ENCODE assay signal across 29 cellular contexts in genomic region chr18:32975501-32975900, GRCh38.
"Had no signal": no experiment of that assay in that cellular context is flagged by ENCODE, and none has a peak within 500 bp of the region (broad histone marks: within the 10 kb centered on the region; RNA-seq: fewer than 3 reads in every experiment).

No MANE protein-coding gene starts in this region.

- H3K4me1 ChIP-seq: left ventricle myocardium inferior, pancreas, psoas muscle, stomach, testis, transverse colon, upper lobe of left lung, vagina had no signal

- H3K4me1 Mint-ChIP-seq: immature natural killer cell; naive thymus-derived CD4-positive, alpha-beta T cell had no signal

- H3K27ac ChIP-seq: left ventricle myocardium inferior, neural progenitor cell, pancreas, psoas muscle, skin epidermis, stomach, testis, thyroid gland, transverse colon, upper lobe of left lung, vagina had no signal

- H3K9ac ChIP-seq: neural progenitor cell had no signal

- H3K4me3 Mint-ChIP-seq: immature natural killer cell; naive thymus-derived CD4-positive, alpha-beta T cell; nephron progenitor cell; neural progenitor cell; stimulated activated naive B cell treated with anti-CD40 and anti-IgM and Interleukin-4, amounts not matched to agents 10 μg/mL and 1 μg/mL and 100 μg/mL, for 72 hours had no signal

- ATAC-seq: left colon; mucosa of descending colon; naive thymus-derived CD4-positive, alpha-beta T cell; pancreas; psoas muscle; sciatic nerve; stimulated activated naive CD8-positive, alpha-beta T cell treated with anti-CD3 and anti-CD28 coated beads, Interleukin-15, Interleukin-2, amounts not matched to agents 100 U/mL and 50 U/mL, for 24 hours had no signal

- H3K9me3 ChIP-seq: mucosa of descending colon, pancreas, psoas muscle, stomach, testis, thyroid gland, transverse colon, upper lobe of left lung, vagina had no signal

- DNase-seq: hypothalamus; immature natural killer cell; kidney; left colon; left ventricle myocardium inferior; midbrain; mucosa of descending colon; naive thymus-derived CD4-positive, alpha-beta T cell; nephron progenitor cell; pancreas; posterior cingulate gyrus; psoas muscle; stimulated activated CD4-positive, alpha-beta T cell treated with anti-CD3 and anti-CD28 coated beads, Interleukin-12 subunit alpha, Interleukin-12 subunit beta, amount 100 ng/mL, for 4 hours; stimulated activated CD4-positive, alpha-beta T cell treated with anti-CD3 and anti-CD28 coated beads, Interleukin-15, amount 100 ng/mL, for 24 hours; stimulated activated CD4-positive, alpha-beta T cell treated with anti-CD3 and anti-CD28 coated beads, Interleukin-2, amount 100 ng/mL, for 24 hours; stimulated activated CD4-positive, alpha-beta T cell treated with anti-CD3 and anti-CD28 coated beads, Interleukin-4, amount 100 ng/mL, for 1 hour; stimulated activated naive B cell treated with anti-CD40 and anti-IgM and Interleukin-4, amounts not matched to agents 10 μg/mL and 1 μg/mL and 100 μg/mL, for 72 hours; stimulated activated naive CD8-positive, alpha-beta T cell treated with anti-CD3 and anti-CD28 coated beads, Interleukin-15, Interleukin-2, amounts not matched to agents 100 U/mL and 50 U/mL, for 24 hours; stomach; testis; thyroid gland; transverse colon; upper lobe of left lung had no signal

- H3K36me3 ChIP-seq: left ventricle myocardium inferior, neural progenitor cell, pancreas, stomach, thyroid gland, transverse colon, upper lobe of left lung, vagina had no signal

- H3K27me3 Mint-ChIP-seq: naive thymus-derived CD4-positive, alpha-beta T cell had no signal

- FAIRE-seq: islet of Langerhans, kidney, pancreas had no signal

- H3K4me3 ChIP-seq: left ventricle myocardium inferior, lung, mucosa of descending colon, neural progenitor cell, pancreas, psoas muscle, skin epidermis, stomach, testis, thyroid gland, transverse colon, upper lobe of left lung, vagina had no signal

- H3K27me3 ChIP-seq: neural progenitor cell, stomach, testis, thyroid gland, transverse colon, upper lobe of left lung, vagina had no signal

- H3K27ac Mint-ChIP-seq: immature natural killer cell; naive thymus-derived CD4-positive, alpha-beta T cell; stimulated activated naive B cell treated with anti-CD40 and anti-IgM and Interleukin-4, amounts not matched to agents 10 μg/mL and 1 μg/mL and 100 μg/mL, for 72 hours had no signal

- H3K36me3 Mint-ChIP-seq: immature natural killer cell; naive thymus-derived CD4-positive, alpha-beta T cell; stimulated activated naive B cell treated with anti-CD40 and anti-IgM and Interleukin-4, amounts not matched to agents 10 μg/mL and 1 μg/mL and 100 μg/mL, for 72 hours had no signal
